ENCODE assay signal across 17 cellular contexts in genomic region chr12:126719886-126720666, GRCh38.
"Had no signal": no experiment of that assay in that cellular context is flagged by ENCODE, and none has a peak within 500 bp of the region (broad histone marks: within the 10 kb centered on the region; RNA-seq: fewer than 3 reads in every experiment).

No MANE protein-coding gene starts in this region.

- H3K4me3 Mint-ChIP-seq: activated CD8-positive, alpha-beta T cell treated with anti-CD3 and anti-CD28 coated beads, Interleukin-2, amount 10 ng/mL, durations not matched to agents 7 days and 5 days had no signal

- ATAC-seq: activated CD8-positive, alpha-beta T cell treated with anti-CD3 and anti-CD28 coated beads, Interleukin-2, amount 10 ng/mL, durations not matched to agents 7 days and 5 days; activated naive CD4-positive, alpha-beta T cell treated with anti-CD3 and anti-CD28 coated beads, Interleukin-2, amount 50 U/mL, for 72 hours; esophagus mucosa had no signal

- H3K4me1 Mint-ChIP-seq: brain had no signal

- H3K36me3 Mint-ChIP-seq: brain had no signal

- H3K27ac Mint-ChIP-seq: activated CD8-positive, alpha-beta T cell treated with anti-CD3 and anti-CD28 coated beads, Interleukin-2, amount 10 ng/mL, durations not matched to agents 7 days and 5 days; activated naive CD4-positive, alpha-beta T cell treated with anti-CD3 and anti-CD28 coated beads, Interleukin-2, amount 50 U/mL, for 72 hours had no signal

- DNase-seq: activated CD4-positive, alpha-beta T cell treated with anti-CD3 and anti-CD28 coated beads, Interleukin-2, amount 50 U/mL, for 1 hour; activated CD4-positive, CD25-positive, alpha-beta regulatory T cell treated with anti-CD3 and anti-CD28 coated beads, Interleukin-2, amount 50 U/mL, for 72 hours; activated CD8-positive, alpha-beta T cell treated with anti-CD3 and anti-CD28 coated beads, Interleukin-2, amount 10 ng/mL, durations not matched to agents 7 days and 5 days; activated T-cell treated with anti-CD3 and anti-CD28 coated beads, Interleukin-2, amount 50 U/mL, for 1 hour; aorta; central memory CD4-positive, alpha-beta T cell; effector memory CD4-positive, alpha-beta T cell; glutamatergic neuron; hippocampal formation; occipital lobe; posterior cingulate gyrus; stimulated activated CD4-positive, alpha-beta T cell treated with anti-CD3 and anti-CD28 coated beads, Interleukin-4, amount 100 ng/mL, for 24 hours; stimulated activated naive CD4-positive, alpha-beta T cell treated with Interleukin-2 at 50 U/mL for 16 hours; WERI-Rb-1 had no signal

- H3K27ac ChIP-seq: WERI-Rb-1 had no signal

- H3K36me3 ChIP-seq: WERI-Rb-1 had no signal
